12 cellular contexts compared by ENCODE assay signal in the genomic region with DNA sequence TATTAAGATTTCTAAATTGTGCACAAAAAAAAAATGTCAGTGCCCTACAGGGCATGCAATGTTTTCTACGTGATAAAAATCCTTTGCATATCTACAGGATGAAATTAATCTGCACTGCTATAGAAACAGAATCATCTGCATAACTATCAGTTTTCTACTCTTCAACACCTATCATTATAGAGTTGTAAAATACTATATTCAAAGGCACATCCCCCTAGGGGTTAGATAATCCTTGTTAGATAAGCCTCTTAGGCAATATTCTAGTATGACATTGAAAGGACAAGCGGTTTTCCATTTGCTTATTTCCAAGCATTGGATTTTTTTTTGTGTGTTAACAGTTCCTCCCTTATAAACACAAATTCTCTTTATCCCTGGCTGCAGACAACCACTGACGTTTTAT.
A peak's percentile ranks its signal among the peaks of the same experiment; 100 is the strongest.
DNase-seq lines count a peak whose midpoint lies in the region; ATAC-seq and TF ChIP-seq lines count a peak whose summit lies in the region.
"Had no signal": no experiment of that assay in that cellular context is flagged by ENCODE, and none has a peak within 500 bp of the region (broad histone marks: within the 10 kb centered on the region; RNA-seq: fewer than 3 reads in every experiment).

No MANE protein-coding gene starts in this region.

- no peak overlapping the region for H3K4me3 ChIP-seq in HEK293 (ENCODE audit: low read depth, low read length)

- ATAC-seq in HG02970 (IDR thresholded peaks at IDR 0.05; ENCODE audit: low FRiP score, unreplicated experiment) (no peak), HG03095 (IDR thresholded peaks at IDR 0.05; ENCODE audit: unreplicated experiment) (no peak)

- no peak for TF ChIP-seq CTCF in HEK293 (tag by site-specific recombination; IDR thresholded peaks at IDR 0.05)

- CTCF ChIA-PET in HEK293 (lab: Yijun Ruan, JAX) = no interaction called here

- H3K9me3 ChIP-seq in HEK293 (ENCODE audit: control insufficient read depth, insufficient read depth, low read depth, low read length) = no peaks in the 10 kb centered on the region
- H3K9me3 ChIP-seq: BE2C had no signal

- DNase-seq in D341Med (ENCODE audit: low spot score) (peak; percentile 34), NCI-H524 treated with DMSO at 0.1 percent for 48 hours (lab: John Stamatoyannopoulos, UW) (peak; percentile 7), NCI-H82 treated with DMSO at 0.1 percent for 48 hours (lab: John Stamatoyannopoulos, UW; ENCODE audit: unreplicated experiment) (peak; percentile 30), activated T-cell treated with anti-CD3 and anti-CD28 coated beads for 4 hours (no peak), OCI-M2 (lab: John Stamatoyannopoulos, UW; ENCODE audit: unreplicated experiment) (no peak)
- DNase-seq: BE2C; CD4-positive, alpha-beta memory T cell; HCEC 1CT had no signal

- H3K36me3 ChIP-seq in HEK293 (ENCODE audit: control insufficient read depth in 2 of 2, insufficient read depth in 1 of 2, low read length in 2 of 2) = no peaks in the 10 kb centered on the region
- H3K36me3 ChIP-seq: BE2C had no signal

- H3K27ac ChIP-seq in HEK293 (ENCODE audit: extremely low read depth, low read depth, low read length) = no peak overlapping the region
- H3K27ac ChIP-seq: C4-2B had no signal

- POLR2A ChIA-PET in HEK293 (lab: Yijun Ruan, JAX) = no interaction called here

- no peaks in the 10 kb centered on the region for H3K4me1 ChIP-seq in HEK293 (ENCODE audit: control insufficient read depth, insufficient read depth, low read length)
- H3K4me1 ChIP-seq: BE2C had no signal

TF ChIP-seq in HEK293, 187 proteins besides CTCF, POLR2A, EP300 and RAD21:
- TF ChIP-seq, protein P1, sequence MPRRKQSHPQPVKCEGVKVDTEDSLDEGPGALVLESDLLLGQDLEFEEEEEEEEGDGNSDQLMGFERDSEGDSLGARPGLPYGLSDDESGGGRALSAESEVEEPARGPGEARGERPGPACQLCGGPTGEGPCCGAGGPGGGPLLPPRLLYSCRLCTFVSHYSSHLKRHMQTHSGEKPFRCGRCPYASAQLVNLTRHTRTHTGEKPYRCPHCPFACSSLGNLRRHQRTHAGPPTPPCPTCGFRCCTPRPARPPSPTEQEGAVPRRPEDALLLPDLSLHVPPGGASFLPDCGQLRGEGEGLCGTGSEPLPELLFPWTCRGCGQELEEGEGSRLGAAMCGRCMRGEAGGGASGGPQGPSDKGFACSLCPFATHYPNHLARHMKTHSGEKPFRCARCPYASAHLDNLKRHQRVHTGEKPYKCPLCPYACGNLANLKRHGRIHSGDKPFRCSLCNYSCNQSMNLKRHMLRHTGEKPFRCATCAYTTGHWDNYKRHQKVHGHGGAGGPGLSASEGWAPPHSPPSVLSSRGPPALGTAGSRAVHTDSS (tag by site-specific recombination; IDR thresholded peaks at IDR 0.05) = no peak
- TF ChIP-seq ZNF707 (tag by site-specific recombination; IDR thresholded peaks at IDR 0.05) = no peak
- TF ChIP-seq SALL2 (tag by site-specific recombination; IDR thresholded peaks at IDR 0.05; ENCODE audit: borderline replicate concordance) = no peak
- TF ChIP-seq ZNF112 (tag by site-specific recombination; IDR thresholded peaks at IDR 0.05) = no peak
- peak; percentile 63; the same call in 1 of the 2 replicates for TF ChIP-seq SP7 (tag by site-specific recombination; IDR thresholded peaks at IDR 0.05)
- TF ChIP-seq ZNF791 (tag by site-specific recombination; IDR thresholded peaks at IDR 0.05) = no peak
- TF ChIP-seq ZBTB20 (tag by site-specific recombination; IDR thresholded peaks at IDR 0.05) = no peak
- TF ChIP-seq ZNF433 (tag by site-specific recombination; IDR thresholded peaks at IDR 0.05; ENCODE audit: low read depth) = no peak
- no peak for TF ChIP-seq GLI4 (tag by site-specific recombination; IDR thresholded peaks at IDR 0.05)
- TF ChIP-seq ZNF664 (tag by site-specific recombination; IDR thresholded peaks at IDR 0.05) = no peak
- peak; percentile 78; the same call in 1 of the 2 replicates for TF ChIP-seq TCF7L2 (IDR thresholded peaks at IDR 0.05; ENCODE audit: borderline replicate concordance, low read depth, low read length)

Comparison
In these comparisons a context has a peak if more than half of its experiments do, and no peak if none do; other contexts are left out.
1. DNase-seq: peak in D341Med (single experiment), NCI-H524 treated with DMSO at 0.1 percent for 48 hours (single experiment) and NCI-H82 treated with DMSO at 0.1 percent for 48 hours (single experiment); none in activated T-cell treated with anti-CD3 and anti-CD28 coated beads for 4 hours (single experiment) and OCI-M2 (single experiment).